1 cellular context compared by ENCODE assay signal in genomic region chr4:160928482-160928881, GRCh38.
TF ChIP-seq lines count a peak whose summit lies in the region.

No MANE protein-coding gene starts in this region.

TF ChIP-seq in GM23338, 12 proteins besides CTCF, POLR2A, EP300 and RAD21 (continued from another document):
- TF ChIP-seq ZNF462 (CRISPR knock-in tag; IDR thresholded peaks at IDR 0.05) (no peak), CREB1 (CRISPR knock-in tag; IDR thresholded peaks at IDR 0.05; ENCODE audit: low read depth) (no peak), REST (IDR thresholded peaks at IDR 0.05; ENCODE audit: unreplicated experiment) (no peak), STAT1 (IDR thresholded peaks at IDR 0.05; ENCODE audit: unreplicated experiment) (no peak), POLR2AphosphoS5 (IDR thresholded peaks at IDR 0.05; ENCODE audit: low read depth) (no peak), EZH2 (IDR thresholded peaks at IDR 0.05; ENCODE audit: low read depth, unreplicated experiment) (no peak)
